8 cellular contexts compared by ENCODE assay signal in genomic region chr11:124875943-124876817, GRCh38. TPM values are rescaled to one million over a fixed set of nuclear protein-coding genes. Genes with fewer than 3 reads are reported as not detected.
DNase-seq lines count a peak whose midpoint lies in the region; TF ChIP-seq lines count a peak whose summit lies in the region.

No MANE protein-coding gene starts in this region.

- H3K4me2 ChIP-seq in parathyroid adenoma (ENCODE audit: low read length) = peak overlapping the region; percentile 75

- peak overlapping the region; percentile 38 for H3K4me3 ChIP-seq in cardiac muscle cell
- H3K4me3 ChIP-seq in parathyroid adenoma (ENCODE audit: low read depth, low read length) = peak overlapping the region; percentile 50
- peak overlapping the region; percentile 56 to 59 for H3K4me3 ChIP-seq in tibial artery

- H3K9me3 Mint-ChIP-seq in activated naive CD8-positive, alpha-beta T cell treated with anti-CD3 and anti-CD28 coated beads for 36 hours = no peaks in the 10 kb centered on the region

- peak overlapping the region; percentile 86 for H3K4me3 Mint-ChIP-seq in activated naive CD8-positive, alpha-beta T cell treated with anti-CD3 and anti-CD28 coated beads for 36 hours

- peak overlapping the region; percentile 90 for H2AFZ ChIP-seq in parathyroid adenoma

- H3K9me3 ChIP-seq in cardiac muscle cell (ENCODE audit: low read depth) = no peaks in the 10 kb centered on the region
- no peaks in the 10 kb centered on the region for H3K9me3 ChIP-seq in parathyroid adenoma (ENCODE audit: control insufficient read depth, low read length)
- no peaks in the 10 kb centered on the region for H3K9me3 ChIP-seq in tibial artery

- H3K27me3 ChIP-seq in cardiac muscle cell = peaks cover 48% of the 10 kb centered on the region
- H3K27me3 ChIP-seq in parathyroid adenoma (ENCODE audit: control insufficient read depth, insufficient read depth, low read length) = no peaks in the 10 kb centered on the region
- H3K27me3 ChIP-seq in tibial artery = peaks cover 0 to 35% of the 10 kb centered on the region in 2 donors

- no peak overlapping the region for H3K9ac ChIP-seq in parathyroid adenoma

- DNase-seq in ELR (ENCODE audit: low read depth) (peak; percentile 94), GOT3 (lab: John Stamatoyannopoulos, UW) (peak; percentile 59), LHCN-M2 (ENCODE audit: low read depth) (peak; percentile 89), SKM-1 treated with dmso at 0.1 percent for 144 hours (lab: John Stamatoyannopoulos, UW; ENCODE audit: unreplicated experiment) (peak; percentile 64), cardiac muscle cell (ENCODE audit: low read depth in 1 of 2, low spot score in 1 of 2) (peak; percentile 89 to 98), tibial artery (peak; percentile 92)
- DNase-seq in activated naive CD8-positive, alpha-beta T cell treated with anti-CD3 and anti-CD28 coated beads for 36 hours = peak; percentile 86

- H3K36me3 Mint-ChIP-seq in activated naive CD8-positive, alpha-beta T cell treated with anti-CD3 and anti-CD28 coated beads for 36 hours = peaks cover 2% of the 10 kb centered on the region

- H3K4me1 ChIP-seq in cardiac muscle cell (ENCODE audit: low read depth) = no peaks in the 10 kb centered on the region
- H3K4me1 ChIP-seq in parathyroid adenoma = no peaks in the 10 kb centered on the region
- H3K4me1 ChIP-seq in tibial artery = peaks cover 0 to 16% (median 11%) of the 10 kb centered on the region in 4 donors

- intact Hi-C loops in tibial artery (cut with DNase I; ENCODE audit: low total_unique reads) = no loop called here

- peak overlapping the region; percentile 92 for H3K27ac Mint-ChIP-seq in activated naive CD8-positive, alpha-beta T cell treated with anti-CD3 and anti-CD28 coated beads for 36 hours

- H3K27me3 Mint-ChIP-seq in activated naive CD8-positive, alpha-beta T cell treated with anti-CD3 and anti-CD28 coated beads for 36 hours = peaks cover 47% of the 10 kb centered on the region

- H3K27ac ChIP-seq in cardiac muscle cell (no peak overlapping the region), parathyroid adenoma (peak overlapping the region; percentile 78), tibial artery (peak overlapping the region; percentile 84 to 85)

- H3K36me3 ChIP-seq in cardiac muscle cell = no peaks in the 10 kb centered on the region
- no peaks in the 10 kb centered on the region for H3K36me3 ChIP-seq in parathyroid adenoma (ENCODE audit: control insufficient read depth, insufficient read depth, low read length)
- H3K36me3 ChIP-seq in tibial artery = no peaks in the 10 kb centered on the region

- H3K79me2 ChIP-seq in parathyroid adenoma = no peaks in the 10 kb centered on the region

- H3K4me1 Mint-ChIP-seq in activated naive CD8-positive, alpha-beta T cell treated with anti-CD3 and anti-CD28 coated beads for 36 hours = peaks cover 20% of the 10 kb centered on the region

- peak; percentile 67 for TF ChIP-seq CTCF in cardiac muscle cell (IDR thresholded peaks at IDR 0.05; ENCODE audit: low read depth, low read length)
- peak; percentile 59 for TF ChIP-seq CTCF in parathyroid adenoma (IDR thresholded peaks at IDR 0.05)
- TF ChIP-seq CTCF in tibial artery (IDR thresholded peaks at IDR 0.05) = peak; percentile 53 to 71

RNA-seq across cellular contexts. Expression of gene ROBO3, which starts 10.9 kb away (rescaled TPM):
- total RNA-seq in LHCN-M2 (2014; rRNA removed) (11.9 and 18.5 TPM in 2 replicates), cardiac muscle cell (7.1 and 10.3 TPM in 2 replicates)
- 10.6 TPM for polyA plus RNA-seq in LHCN-M2 (2012)
- total RNA-seq in activated naive CD8-positive, alpha-beta T cell treated with anti-CD3 and anti-CD28 coated beads for 36 hours = 10 to 100 TPM; 17.9 to 23.7 TPM
- 2.6 and 6.0 TPM in 2 replicates for polyA plus RNA-seq in cardiac muscle cell

RNA-seq across cellular contexts. Expression of gene ROBO4, which starts 21.5 kb away (rescaled TPM):
- 23.4 and 26.9 TPM in 2 replicates for total RNA-seq in LHCN-M2 (2014; rRNA removed)
- polyA plus RNA-seq in LHCN-M2 (2012) = 13.4 TPM
- not detected for total RNA-seq in activated naive CD8-positive, alpha-beta T cell treated with anti-CD3 and anti-CD28 coated beads for 36 hours
- total RNA-seq in cardiac muscle cell = 0.74 and 2.4 TPM in 2 replicates
- 0.21 and 0.46 TPM in 2 replicates for polyA plus RNA-seq in cardiac muscle cell

RNA-seq across cellular contexts. Expression of gene HEPN1, which starts 42.9 kb away (rescaled TPM):
- total RNA-seq in LHCN-M2 (2014; rRNA removed) (not detected in 2 replicates), cardiac muscle cell (not detected in 2 replicates)
- not detected for polyA plus RNA-seq in LHCN-M2 (2012)
- total RNA-seq in activated naive CD8-positive, alpha-beta T cell treated with anti-CD3 and anti-CD28 coated beads for 36 hours = not detected
- polyA plus RNA-seq in cardiac muscle cell = not detected in 2 replicates

RNA-seq across cellular contexts. Expression of gene HEPACAM, which starts 59.7 kb away (rescaled TPM):
- total RNA-seq in LHCN-M2 (2014; rRNA removed) (0.13 TPM in 1 of 2 replicates, not detected in the other), cardiac muscle cell (0.04 and 0.12 TPM in 2 replicates)
- 0.11 TPM for polyA plus RNA-seq in LHCN-M2 (2012)
- total RNA-seq in activated naive CD8-positive, alpha-beta T cell treated with anti-CD3 and anti-CD28 coated beads for 36 hours = not detected
- polyA plus RNA-seq in cardiac muscle cell = not detected in 2 replicates
